Comparison of ENCODE assay signal across 8 cellular contexts in genomic region chr2:190121971-190122370, GRCh38. TPM values are rescaled to one million over a fixed set of nuclear protein-coding genes. Genes with fewer than 3 reads are reported as not detected.
DNase-seq lines count a peak whose midpoint lies in the region; ATAC-seq and TF ChIP-seq lines count a peak whose summit lies in the region.

No MANE protein-coding gene starts in this region.

- no peak overlapping the region for H3K27ac Mint-ChIP-seq in activated CD4-positive, alpha-beta memory T cell treated with anti-CD3 and anti-CD28 coated beads for 36 hours
- H3K27ac Mint-ChIP-seq in stimulated activated effector memory CD8-positive, alpha-beta T cell treated with anti-CD3 and anti-CD28 coated beads, Interleukin-12 subunit alpha, Interleukin-12 subunit beta, amount 100 ng/mL, for 72 hours: no peak overlapping the region

- H3K4me1 Mint-ChIP-seq in activated CD4-positive, alpha-beta memory T cell treated with anti-CD3 and anti-CD28 coated beads for 36 hours (ENCODE audit: low read depth): peaks cover 8% of the 10 kb centered on the region
- no peaks in the 10 kb centered on the region for H3K4me1 Mint-ChIP-seq in stimulated activated effector memory CD8-positive, alpha-beta T cell treated with anti-CD3 and anti-CD28 coated beads, Interleukin-12 subunit alpha, Interleukin-12 subunit beta, amount 100 ng/mL, for 72 hours

- DNase-seq in AG10803 (ENCODE audit: low read depth) (peak; percentile 13), cerebellar cortex (ENCODE audit: low spot score) (peak; percentile 40), osteoblast (ENCODE audit: insufficient read length, low spot score, missing footprints) (peak; percentile 41), AML-193 (lab: John Stamatoyannopoulos, UW) (no peak)
- DNase-seq in activated CD4-positive, alpha-beta memory T cell treated with anti-CD3 and anti-CD28 coated beads for 36 hours: no peak
- DNase-seq in stimulated activated effector memory CD8-positive, alpha-beta T cell treated with anti-CD3 and anti-CD28 coated beads, Interleukin-12 subunit alpha, Interleukin-12 subunit beta, amount 100 ng/mL, for 72 hours (ENCODE audit: low spot score in 2 of 2): no peak

- CTCF ChIA-PET in activated CD4-positive, alpha-beta memory T cell treated with anti-CD3 and anti-CD28 coated beads for 36 hours (lab: Charles Lee): interaction anchor here (1.2 to 1.5 kb wide), 2 partner anchors 10 to 32 kb away, joined by 4 to 5 read pairs; no protein-coding TSS in a partner anchor

- H2AFZ ChIP-seq in osteoblast (ENCODE audit: low read length): peak overlapping the region; percentile 39

- peak; percentile 49 for ATAC-seq in GM19023 (IDR thresholded peaks at IDR 0.05; ENCODE audit: unreplicated experiment)
- ATAC-seq in stimulated activated effector memory CD8-positive, alpha-beta T cell treated with anti-CD3 and anti-CD28 coated beads, Interleukin-12 subunit alpha, Interleukin-12 subunit beta, amount 100 ng/mL, for 72 hours: no peak

- intact Hi-C loops in activated CD4-positive, alpha-beta memory T cell treated with anti-CD3 and anti-CD28 coated beads for 36 hours (cut with micrococcal nuclease): loop anchor here (1.0 kb wide), 1 partner anchor 461 kb away; the partner anchor contains the start of gene ASNSD1

- H3K4me3 Mint-ChIP-seq in activated CD4-positive, alpha-beta memory T cell treated with anti-CD3 and anti-CD28 coated beads for 36 hours: no peak overlapping the region
- no peak overlapping the region for H3K4me3 Mint-ChIP-seq in stimulated activated effector memory CD8-positive, alpha-beta T cell treated with anti-CD3 and anti-CD28 coated beads, Interleukin-12 subunit alpha, Interleukin-12 subunit beta, amount 100 ng/mL, for 72 hours

- peak; percentile 45 for TF ChIP-seq CTCF in AG10803 (conservative IDR thresholded peaks at IDR 0.05; ENCODE audit: low read length)
- TF ChIP-seq CTCF in LNCAP (IDR thresholded peaks at IDR 0.05): 0 out of 2 replicates have a peak, but pooled peaks have one; percentile 36
- peak; percentile 64 for TF ChIP-seq CTCF in osteoblast (IDR thresholded peaks at IDR 0.05; ENCODE audit: extremely low read depth, low read depth, low read length)

- H3K4me1 ChIP-seq in osteoblast (ENCODE audit: insufficient read depth, low read length): peaks cover 8% of the 10 kb centered on the region

- H3K27ac ChIP-seq in osteoblast (ENCODE audit: low read depth, low read length): no peak overlapping the region

- no peaks in the 10 kb centered on the region for H3K9me3 ChIP-seq in osteoblast (ENCODE audit: low read depth, low read length)

- no peaks in the 10 kb centered on the region for H3K79me2 ChIP-seq in osteoblast (ENCODE audit: insufficient read depth, low read length)

- no peaks in the 10 kb centered on the region for H4K20me1 ChIP-seq in osteoblast (ENCODE audit: insufficient read depth, low read length)

- H3K4me2 ChIP-seq in osteoblast (ENCODE audit: insufficient read depth, low read length): no peak overlapping the region

- no peaks in the 10 kb centered on the region for H3K9me3 Mint-ChIP-seq in activated CD4-positive, alpha-beta memory T cell treated with anti-CD3 and anti-CD28 coated beads for 36 hours
- no peaks in the 10 kb centered on the region for H3K9me3 Mint-ChIP-seq in stimulated activated effector memory CD8-positive, alpha-beta T cell treated with anti-CD3 and anti-CD28 coated beads, Interleukin-12 subunit alpha, Interleukin-12 subunit beta, amount 100 ng/mL, for 72 hours

- no peaks in the 10 kb centered on the region for H3K36me3 ChIP-seq in osteoblast (ENCODE audit: insufficient read depth, low read length)

- H3K4me3 ChIP-seq in AG10803 (ENCODE audit: low read length) (no peak overlapping the region), osteoblast (ENCODE audit: insufficient read depth, low read length) (no peak overlapping the region)

- no peaks in the 10 kb centered on the region for H3K27me3 ChIP-seq in osteoblast (ENCODE audit: insufficient read depth, low read length)

- POLR2A ChIA-PET in activated CD4-positive, alpha-beta memory T cell treated with anti-CD3 and anti-CD28 coated beads for 36 hours (lab: Charles Lee): no interaction called here

- H3K27me3 Mint-ChIP-seq in activated CD4-positive, alpha-beta memory T cell treated with anti-CD3 and anti-CD28 coated beads for 36 hours: peaks cover under 1% of the 10 kb centered on the region

- H3K36me3 Mint-ChIP-seq in activated CD4-positive, alpha-beta memory T cell treated with anti-CD3 and anti-CD28 coated beads for 36 hours: no peaks in the 10 kb centered on the region
- no peaks in the 10 kb centered on the region for H3K36me3 Mint-ChIP-seq in stimulated activated effector memory CD8-positive, alpha-beta T cell treated with anti-CD3 and anti-CD28 coated beads, Interleukin-12 subunit alpha, Interleukin-12 subunit beta, amount 100 ng/mL, for 72 hours

RNA-seq across cellular contexts. Expression of gene MSTN, which starts 59.4 kb away (rescaled TPM):
- total RNA-seq in osteoblast: under 0.01 TPM in 1 of 2 replicates, not detected in the other
- total RNA-seq in activated CD4-positive, alpha-beta memory T cell treated with anti-CD3 and anti-CD28 coated beads for 36 hours: not detected

Comparison
In these comparisons a context has a peak if more than half of its experiments do, and no peak if none do; other contexts are left out.
1. DNase-seq: peak in AG10803 (single experiment), cerebellar cortex (single experiment) and osteoblast (single experiment); none in activated CD4-positive, alpha-beta memory T cell treated with anti-CD3 and anti-CD28 coated beads for 36 hours (single experiment), AML-193 (0 of 2) and stimulated activated effector memory CD8-positive, alpha-beta T cell treated with anti-CD3 and anti-CD28 coated beads, Interleukin-12 subunit alpha, Interleukin-12 subunit beta, amount 100 ng/mL, for 72 hours (0 of 2).
2. Peak in every context shown above with its lines, with median percentiles within 50 percentile points of each other: CTCF ChIP-seq.